In the genomic region with DNA sequence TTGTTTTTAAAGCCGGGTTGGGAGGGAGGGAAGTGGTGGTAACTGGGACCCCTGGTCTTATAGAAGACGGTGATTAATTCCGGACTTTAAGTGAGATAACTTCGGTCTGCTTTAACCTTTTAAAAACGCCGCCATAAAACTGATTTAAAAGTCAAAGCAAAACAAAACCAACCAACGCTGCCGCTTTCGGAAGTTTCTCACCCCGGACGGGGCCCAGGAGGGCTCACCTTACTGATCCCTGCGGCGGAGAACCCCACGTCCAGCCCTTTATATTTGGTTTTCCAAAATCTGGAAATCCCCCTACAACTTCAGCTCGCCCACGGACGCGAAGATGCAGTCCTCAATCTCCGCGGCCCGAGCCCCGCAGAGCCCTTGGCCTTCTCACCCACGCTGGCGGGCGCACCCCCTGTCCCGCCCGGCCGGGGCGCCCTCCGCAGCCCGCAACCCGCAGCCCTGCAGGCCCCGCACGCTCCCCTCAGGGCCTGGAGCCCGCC, we compare ENCODE assay signal across 8 cellular contexts. TPM values are rescaled to one million over a fixed set of nuclear protein-coding genes. Genes with fewer than 3 reads are reported as not detected.
DNase-seq lines count a peak whose midpoint lies in the region; ATAC-seq, FAIRE-seq and TF ChIP-seq lines count a peak whose summit lies in the region.

No MANE protein-coding gene starts in this region.

- H3K27ac ChIP-seq in angular gyrus (ENCODE audit: low read depth, low read length) (peak overlapping the region; percentile 55), keratinocyte (ENCODE audit: control insufficient read depth, insufficient read depth, low read length) (peak overlapping the region; percentile 72)

- H3K27me3 ChIP-seq in HAP-1 (ENCODE audit: low read depth) (no peaks in the 10 kb centered on the region), keratinocyte (ENCODE audit: control insufficient read depth, extremely low read depth, insufficient read depth, low read length) (no peaks in the 10 kb centered on the region)

- H3K4me3 ChIP-seq in HAP-1 = peak overlapping the region; percentile 52
- peak overlapping the region; percentile 72 to 93 (median 81) for H3K4me3 ChIP-seq in keratinocyte (ENCODE audit: control insufficient read depth in 2 of 3, extremely low read depth in 1 of 3, insufficient read depth in 2 of 3, low read depth in 1 of 3, low read length in 3 of 3)

- dilution Hi-C loops in keratinocyte (cut with MboI; ENCODE audit: extremely low pct_ligation_motif_present, low sequenced_read_pairs) = no loop called here

- peak overlapping the region; percentile 86 for H2AFZ ChIP-seq in keratinocyte (ENCODE audit: control insufficient read depth, low read length)

- no peak for DNase-seq in HAP-1 (ENCODE audit: low spot score in 2 of 2)
- DNase-seq in M059J (ENCODE audit: low read depth) = peak; percentile 50
- no peak for DNase-seq in keratinocyte (ENCODE audit: low read depth, low spot score)
- peak; percentile 49 for DNase-seq in stimulated activated CD4-positive, alpha-beta T cell treated with anti-CD3 and anti-CD28 coated beads, Interleukin-4, amount 100 ng/mL, for 1 hour
- DNase-seq in RKO (ENCODE audit: low spot score) = no peak
- DNase-seq in ACHN = no peak

- no peaks in the 10 kb centered on the region for H4K20me1 ChIP-seq in keratinocyte (ENCODE audit: control insufficient read depth, extremely low read depth, insufficient read depth, low read length)

- H3K9me1 ChIP-seq in keratinocyte (ENCODE audit: control insufficient read depth, extremely low read depth, insufficient read depth, low read length) = no peaks in the 10 kb centered on the region

- H3K9ac ChIP-seq in keratinocyte (ENCODE audit: control insufficient read depth, extremely low read depth, insufficient read depth, low read length) = peak overlapping the region; percentile 88

- no peak for TF ChIP-seq CTCF in keratinocyte (optimal IDR thresholded peaks at IDR 0.05 in 1 of 3, IDR thresholded peaks at IDR 0.05 in 1 of 3, conservative IDR thresholded peaks at IDR 0.05 in 1 of 3; ENCODE audit: extremely low read depth in 1 of 3, insufficient read depth in 2 of 3, low read length in 3 of 3)

- H3K79me2 ChIP-seq in keratinocyte (ENCODE audit: control insufficient read depth, insufficient read depth, low read length) = peaks cover 10% of the 10 kb centered on the region

- H3K4me1 ChIP-seq in HAP-1 (peaks cover 23% of the 10 kb centered on the region), keratinocyte (ENCODE audit: control insufficient read depth, extremely low read depth, insufficient read depth, low read length) (peaks cover 10% of the 10 kb centered on the region)

- no peaks in the 10 kb centered on the region for H3K36me3 ChIP-seq in HAP-1 (replicated peaks)
- H3K36me3 ChIP-seq in keratinocyte (ENCODE audit: control insufficient read depth in 2 of 2, extremely low read depth in 1 of 2, insufficient read depth in 2 of 2, low read length in 2 of 2) = peaks cover 0 to 1% of the 10 kb centered on the region in 2 experiments

- peak; percentile 64 for ATAC-seq in GM18505 (IDR thresholded peaks at IDR 0.05; ENCODE audit: unreplicated experiment)

- peak overlapping the region; percentile 92 for H3K4me2 ChIP-seq in keratinocyte (ENCODE audit: control insufficient read depth, extremely low read depth, insufficient read depth, low read depth, low read length)

- H3K9me3 ChIP-seq in HAP-1 (no peaks in the 10 kb centered on the region), keratinocyte (ENCODE audit: control insufficient read depth, low read depth, low read length) (no peaks in the 10 kb centered on the region)

- no peak for TF ChIP-seq POLR2A in GM18505 (IDR thresholded peaks at IDR 0.05; ENCODE audit: borderline replicate concordance, extremely low read depth, insufficient read depth, insufficient read length)

- in situ Hi-C loops in HAP-1 (cut with MboI; ENCODE audit: low sequenced_read_pairs) (no loop called here), ACHN (cut with HindIII; ENCODE audit: low pct_ligation_motif_present, low pct_unique_long_range_greater_than_20kb, low sequenced_read_pairs) (no loop called here)

- FAIRE-seq in keratinocyte (lab: Jason Lieb, UNC) = no peak

RNA-seq across cellular contexts. Expression of gene USP28, which starts 0.4 kb away (rescaled TPM):
- 29.7 and 39.0 TPM in 2 replicates for total RNA-seq in M059J (2014; rRNA removed; shearing (Covaris generic))
- 24.1 to 37.4 TPM (median 31.0 TPM) in 3 replicates for polyA plus RNA-seq in keratinocyte
- 10.6 TPM for polyA plus RNA-seq in keratinocyte (2011; ENCODE audit: low read depth)
- polyA plus RNA-seq in keratinocyte (2011; cell fraction: cytosol; rRNA removed) = 19.8 and 32.7 TPM in 2 replicates
- 33.8 and 35.6 TPM in 2 replicates for polyA plus RNA-seq in keratinocyte (2011; cell fraction: nucleus; rRNA removed)
- polyA plus RNA-seq in keratinocyte (2012; ENCODE audit: low replicate concordance) = 7.7 and 15.3 TPM in 2 replicates
- polyA minus RNA-seq in keratinocyte = 20.6 to 55.6 TPM (median 25.3 TPM) in 3 replicates
- polyA minus RNA-seq in keratinocyte (2011; cell fraction: cytosol; rRNA and poly(A)+ RNA removed) = 19.0 TPM
- polyA minus RNA-seq in keratinocyte (2011; cell fraction: nucleus; rRNA and poly(A)+ RNA removed) = 13.9 and 29.7 TPM in 2 replicates

RNA-seq across cellular contexts. Expression of gene HTR3B, which starts 29.6 kb away (rescaled TPM):
- total RNA-seq in M059J (2014; rRNA removed; shearing (Covaris generic)) = not detected in 2 replicates
- not detected in 3 replicates for polyA plus RNA-seq in keratinocyte
- polyA plus RNA-seq in keratinocyte (2011; ENCODE audit: low read depth) = not detected
- not detected in 2 replicates for polyA plus RNA-seq in keratinocyte (2011; cell fraction: cytosol; rRNA removed)
- not detected in 2 replicates for polyA plus RNA-seq in keratinocyte (2011; cell fraction: nucleus; rRNA removed)
- not detected in 2 replicates for polyA plus RNA-seq in keratinocyte (2012; ENCODE audit: low replicate concordance)
- polyA minus RNA-seq in keratinocyte = not detected in 3 replicates
- polyA minus RNA-seq in keratinocyte (2011; cell fraction: cytosol; rRNA and poly(A)+ RNA removed) = not detected
- polyA minus RNA-seq in keratinocyte (2011; cell fraction: nucleus; rRNA and poly(A)+ RNA removed) = not detected in 2 replicates

Comparison
In these comparisons a context has a peak if more than half of its experiments do, and no peak if none do; other contexts are left out.
1. DNase-seq: peak in M059J (single experiment) and stimulated activated CD4-positive, alpha-beta T cell treated with anti-CD3 and anti-CD28 coated beads, Interleukin-4, amount 100 ng/mL, for 1 hour (single experiment); none in HAP-1 (0 of 2), keratinocyte (single experiment), RKO (single experiment) and ACHN (single experiment).